ENCODE assay signal across 9 cellular contexts in the genomic region with DNA sequence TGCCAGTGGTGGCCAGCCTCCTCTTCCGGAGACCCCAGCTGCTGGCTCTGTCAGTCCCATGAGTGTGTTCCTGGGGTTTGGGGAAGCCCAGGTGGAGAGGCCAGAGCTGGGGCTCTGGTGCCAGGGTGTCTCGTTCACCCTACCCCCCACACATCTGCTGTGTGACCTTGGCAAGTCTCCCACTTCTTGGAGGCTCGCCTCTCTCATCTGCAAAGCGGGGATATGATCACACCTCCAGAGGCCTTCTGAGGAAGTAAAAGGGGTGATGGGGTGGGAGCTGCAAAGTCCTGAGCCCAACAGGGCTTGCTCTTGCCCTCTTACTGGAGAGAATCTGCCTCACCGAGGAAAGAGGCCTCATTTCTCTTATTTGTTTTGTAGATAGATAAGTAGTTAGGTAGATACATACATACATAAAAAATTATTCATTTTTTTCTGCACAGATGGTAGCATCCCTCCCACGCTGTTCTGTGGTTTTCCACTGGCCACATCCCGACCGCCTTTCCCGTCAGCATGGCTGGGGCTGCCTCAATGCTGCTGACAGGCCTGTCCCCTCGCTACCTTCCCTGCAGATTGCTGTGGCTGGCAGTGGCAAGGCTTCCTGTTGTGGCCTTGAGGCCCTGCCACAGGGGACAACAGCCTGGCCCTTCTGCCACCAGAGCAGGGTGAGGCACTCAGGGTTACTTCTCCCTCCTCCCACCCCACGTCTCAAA. TPM values are rescaled to one million over a fixed set of nuclear protein-coding genes. Genes with fewer than 3 reads are reported as not detected.
DNase-seq lines count a peak whose midpoint lies in the region; TF ChIP-seq lines count a peak whose summit lies in the region.
"Had no signal": no experiment of that assay in that cellular context is flagged by ENCODE, and none has a peak within 500 bp of the region (broad histone marks: within the 10 kb centered on the region; RNA-seq: fewer than 3 reads in every experiment).

No MANE protein-coding gene starts in this region.

- H3K36me3 ChIP-seq in testis (ENCODE audit: low read depth, missing control alignments): no peaks in the 10 kb centered on the region

- no peak for TF ChIP-seq POLR2A in testis (IDR thresholded peaks at IDR 0.05)

- POLR2A ChIA-PET in activated CD4-positive, alpha-beta memory T cell treated with anti-CD3 and anti-CD28 coated beads for 36 hours (lab: Charles Lee): no interaction called here

- no peaks in the 10 kb centered on the region for H3K27me3 ChIP-seq in testis

- peak overlapping the region; percentile 54 for H3K27ac Mint-ChIP-seq in activated CD4-positive, alpha-beta memory T cell treated with anti-CD3 and anti-CD28 coated beads for 36 hours

- H3K27ac ChIP-seq in testis: no peak overlapping the region

- WGBS in testis, 2 donors: 37 to 60% methylated on average over 10 to 11 of the region's 11 CpGs

- no peaks in the 10 kb centered on the region for H3K9me3 Mint-ChIP-seq in activated CD4-positive, alpha-beta memory T cell treated with anti-CD3 and anti-CD28 coated beads for 36 hours

- H3K4me1 ChIP-seq in testis: peaks cover 42% of the 10 kb centered on the region

- no peak overlapping the region for H3K4me3 Mint-ChIP-seq in activated CD4-positive, alpha-beta memory T cell treated with anti-CD3 and anti-CD28 coated beads for 36 hours

- intact Hi-C loops in activated CD4-positive, alpha-beta memory T cell treated with anti-CD3 and anti-CD28 coated beads for 36 hours (cut with micrococcal nuclease): loop anchor here (5.0 kb wide), 1 partner anchor 35 kb away; no protein-coding TSS in a partner anchor
- intact Hi-C loops in testis (cut with DNase I; ENCODE audit: low total_unique reads): no loop called here

- peaks cover 3% of the 10 kb centered on the region for H3K27me3 Mint-ChIP-seq in activated CD4-positive, alpha-beta memory T cell treated with anti-CD3 and anti-CD28 coated beads for 36 hours

- CTCF ChIA-PET in activated CD4-positive, alpha-beta memory T cell treated with anti-CD3 and anti-CD28 coated beads for 36 hours (lab: Charles Lee): interaction anchor here (1.1 to 1.4 kb wide), 2 partner anchors 25 to 61 kb away, joined by 4 to 6 read pairs; no protein-coding TSS in a partner anchor

- no peaks in the 10 kb centered on the region for H3K36me3 Mint-ChIP-seq in activated CD4-positive, alpha-beta memory T cell treated with anti-CD3 and anti-CD28 coated beads for 36 hours

- no peaks in the 10 kb centered on the region for H3K9me3 ChIP-seq in testis

- DNase-seq in activated CD4-positive, alpha-beta T cell treated with anti-CD3 and anti-CD28 coated beads for 24 hours (ENCODE audit: low read depth in 2 of 2): peak; percentile 13 to 43
- no peak for DNase-seq in activated CD4-positive, alpha-beta T cell treated with anti-CD3 and anti-CD28 coated beads for 1 hour
- DNase-seq in activated CD4-positive, alpha-beta memory T cell treated with anti-CD3 and anti-CD28 coated beads for 36 hours: peak; percentile 88
- DNase-seq in fibroblast of mammary gland (ENCODE audit: low read depth) (peak; percentile 33), testis (no peak), RKO (ENCODE audit: low spot score) (no peak), GOT3 (lab: John Stamatoyannopoulos, UW) (no peak)
- peak; percentile 47 for DNase-seq in stimulated activated naive CD4-positive, alpha-beta T cell treated with Interleukin-2 at 50 U/mL for 16 hours (lab: John Stamatoyannopoulos, UW)

- H3K4me3 ChIP-seq in fibroblast of mammary gland (ENCODE audit: control insufficient read depth, low read depth, low read length) (no peak overlapping the region), testis (no peak overlapping the region)

- TF ChIP-seq CTCF in fibroblast of mammary gland (conservative IDR thresholded peaks at IDR 0.05; ENCODE audit: control insufficient read depth, insufficient read depth, low read depth, low read length) (no peak), testis (IDR thresholded peaks at IDR 0.05) (no peak)

- peaks cover 33% of the 10 kb centered on the region for H3K4me1 Mint-ChIP-seq in activated CD4-positive, alpha-beta memory T cell treated with anti-CD3 and anti-CD28 coated beads for 36 hours (ENCODE audit: low read depth)

RNA-seq across cellular contexts. Expression of a gene that starts 23.9 kb away (rescaled TPM):
- total RNA-seq in activated CD4-positive, alpha-beta memory T cell treated with anti-CD3 and anti-CD28 coated beads for 36 hours: under 1 TPM; 0.29 to 0.38 TPM
- 100 to 1,000 TPM; 161 to 239 TPM for total RNA-seq in testis
- polyA plus RNA-seq in testis (ENCODE audit: insufficient read depth, low read depth, low replicate concordance): 40.1 TPM

RNA-seq across cellular contexts. Expression of a gene that starts 49.3 kb away (rescaled TPM):
- not detected for total RNA-seq in activated CD4-positive, alpha-beta memory T cell treated with anti-CD3 and anti-CD28 coated beads for 36 hours
- 1 to 10 TPM; 1.7 to 6.7 TPM for total RNA-seq in testis
- polyA plus RNA-seq in testis (ENCODE audit: insufficient read depth, low read depth, low replicate concordance): not detected
- total RNA-seq: HepG2 had no signal
- polyA plus RNA-seq: HepG2 had no signal

Comparison
In these comparisons a context has a peak if more than half of its experiments do, and no peak if none do; other contexts are left out.
1. DNase-seq: peak in activated CD4-positive, alpha-beta T cell treated with anti-CD3 and anti-CD28 coated beads for 24 hours (2 of 2), activated CD4-positive, alpha-beta memory T cell treated with anti-CD3 and anti-CD28 coated beads for 36 hours (single experiment), fibroblast of mammary gland (single experiment) and stimulated activated naive CD4-positive, alpha-beta T cell treated with Interleukin-2 at 50 U/mL for 16 hours (single experiment); none in activated CD4-positive, alpha-beta T cell treated with anti-CD3 and anti-CD28 coated beads for 1 hour (single experiment), testis (single experiment), RKO (single experiment) and GOT3 (single experiment).
2. RNA of a gene that starts 23.9 kb away (total RNA-seq): 161 to 239 TPM in testis; 0.29 to 0.38 TPM in activated CD4-positive, alpha-beta memory T cell treated with anti-CD3 and anti-CD28 coated beads for 36 hours; every median in the first group is over 100 times any median in the second.